ENCODE assay signal across 22 cellular contexts in genomic region chr7:35286422-35286821, GRCh38. TPM values are rescaled to one million over a fixed set of nuclear protein-coding genes. Genes with fewer than 3 reads are reported as not detected.
DNase-seq lines count a peak whose midpoint lies in the region; ATAC-seq and TF ChIP-seq lines count a peak whose summit lies in the region.
"Had no signal": no experiment of that assay in that cellular context is flagged by ENCODE, and none has a peak within 500 bp of the region (broad histone marks: within the 10 kb centered on the region; RNA-seq: fewer than 3 reads in every experiment).

No MANE protein-coding gene starts in this region.

- H3K27me3 ChIP-seq in right cardiac atrium (ENCODE audit: control insufficient read depth, insufficient read depth), result no peaks in the 10 kb centered on the region
- H3K27me3 ChIP-seq: cardiac muscle cell, right atrium auricular region, SJSA1 had no signal

- DNase-seq in H4 (ENCODE audit: low spot score) (peak; percentile 47), SK-N-DZ (ENCODE audit: low spot score) (peak; percentile 29), fibroblast of pulmonary artery (ENCODE audit: low read depth) (peak; percentile 54), skeletal muscle cell (ENCODE audit: low read depth) (peak; percentile 20), right cardiac atrium (no peak), endothelial cell (ENCODE audit: low spot score) (no peak)
- DNase-seq: activated CD4-positive, alpha-beta T cell treated with anti-CD3 and anti-CD28 coated beads for 36 hours; activated naive CD8-positive, alpha-beta T cell treated with anti-CD3 and anti-CD28 coated beads, Interleukin-2, amount 10 ng/mL, durations not matched to agents 7 days and 5 days; dermis blood vessel endothelial cell; left ventricle myocardium inferior; NCI-H1092; NCI-H2107; NCI-H748 treated with DMSO at 0.1 percent for 48 hours had no signal

- H3K27ac ChIP-seq in right cardiac atrium (ENCODE audit: low read length), result no peak overlapping the region
- H3K27ac ChIP-seq: cardiac muscle cell, epithelial cell of prostate, left ventricle myocardium inferior, right atrium auricular region, SJSA1, thoracic aorta had no signal

- intact Hi-C loops in right cardiac atrium (cut with DNase I), result loop anchor here in 1 of 4 donors (10.0 kb wide), 1 partner anchor 88 kb away; no protein-coding TSS in a partner anchor

- no peaks in the 10 kb centered on the region for H3K4me1 ChIP-seq in right cardiac atrium (ENCODE audit: control insufficient read depth, insufficient read depth, low read length)
- H3K4me1 ChIP-seq: SJSA1 had no signal

- no peak overlapping the region for H3K4me3 Mint-ChIP-seq in endothelial cell (ENCODE audit: unreplicated experiment)
- H3K4me3 Mint-ChIP-seq: activated CD4-positive, alpha-beta T cell treated with anti-CD3 and anti-CD28 coated beads for 36 hours; activated naive CD8-positive, alpha-beta T cell treated with anti-CD3 and anti-CD28 coated beads, Interleukin-2, amount 10 ng/mL, durations not matched to agents 7 days and 5 days; stimulated activated memory B cell treated with anti-CD40 and anti-IgM and Interleukin-4, amounts not matched to agents 10 μg/mL and 1 μg/mL and 100 μg/mL, for 72 hours had no signal

- no peaks in the 10 kb centered on the region for H3K27me3 Mint-ChIP-seq in endothelial cell (ENCODE audit: unreplicated experiment)
- H3K27me3 Mint-ChIP-seq: activated naive CD8-positive, alpha-beta T cell treated with anti-CD3 and anti-CD28 coated beads, Interleukin-2, amount 10 ng/mL, durations not matched to agents 7 days and 5 days had no signal

- no peaks in the 10 kb centered on the region for H3K36me3 Mint-ChIP-seq in endothelial cell (ENCODE audit: low read depth, unreplicated experiment)
- H3K36me3 Mint-ChIP-seq: activated naive CD8-positive, alpha-beta T cell treated with anti-CD3 and anti-CD28 coated beads, Interleukin-2, amount 10 ng/mL, durations not matched to agents 7 days and 5 days; stimulated activated memory B cell treated with anti-CD40 and anti-IgM and Interleukin-4, amounts not matched to agents 10 μg/mL and 1 μg/mL and 100 μg/mL, for 72 hours had no signal

- H3K27ac Mint-ChIP-seq in endothelial cell (ENCODE audit: unreplicated experiment), result no peak overlapping the region
- H3K27ac Mint-ChIP-seq: activated CD4-positive, alpha-beta T cell treated with anti-CD3 and anti-CD28 coated beads for 36 hours; activated naive CD8-positive, alpha-beta T cell treated with anti-CD3 and anti-CD28 coated beads, Interleukin-2, amount 10 ng/mL, durations not matched to agents 7 days and 5 days; stimulated activated memory B cell treated with anti-CD40 and anti-IgM and Interleukin-4, amounts not matched to agents 10 μg/mL and 1 μg/mL and 100 μg/mL, for 72 hours had no signal

- H3K9me3 ChIP-seq in right cardiac atrium (ENCODE audit: control insufficient read depth, low read length), result no peaks in the 10 kb centered on the region
- H3K9me3 ChIP-seq: left ventricle myocardium inferior, right atrium auricular region, SJSA1, thoracic aorta had no signal

- H3K4me1 Mint-ChIP-seq in endothelial cell (ENCODE audit: unreplicated experiment), result no peaks in the 10 kb centered on the region
- H3K4me1 Mint-ChIP-seq: activated CD4-positive, alpha-beta T cell treated with anti-CD3 and anti-CD28 coated beads for 36 hours; activated naive CD8-positive, alpha-beta T cell treated with anti-CD3 and anti-CD28 coated beads, Interleukin-2, amount 10 ng/mL, durations not matched to agents 7 days and 5 days; stimulated activated memory B cell treated with anti-CD40 and anti-IgM and Interleukin-4, amounts not matched to agents 10 μg/mL and 1 μg/mL and 100 μg/mL, for 72 hours had no signal

- H3K9me3 Mint-ChIP-seq in endothelial cell (ENCODE audit: unreplicated experiment), result no peaks in the 10 kb centered on the region
- H3K9me3 Mint-ChIP-seq: stimulated activated memory B cell treated with anti-CD40 and anti-IgM and Interleukin-4, amounts not matched to agents 10 μg/mL and 1 μg/mL and 100 μg/mL, for 72 hours had no signal

- no peak for ATAC-seq in GM18517 (IDR thresholded peaks at IDR 0.05; ENCODE audit: unreplicated experiment)
- no peak for ATAC-seq in right cardiac atrium
- ATAC-seq: activated CD4-positive, alpha-beta T cell treated with anti-CD3 and anti-CD28 coated beads for 36 hours; stimulated activated memory B cell treated with anti-CD40 and anti-IgM and Interleukin-4, amounts not matched to agents 10 μg/mL and 1 μg/mL and 100 μg/mL, for 72 hours had no signal

- TF ChIP-seq CTCF in fibroblast of pulmonary artery (IDR thresholded peaks at IDR 0.05; ENCODE audit: low read length, missing control alignments) (no peak), endothelial cell (IDR thresholded peaks at IDR 0.05; ENCODE audit: unreplicated experiment) (no peak)

- H3K4me3 ChIP-seq in fibroblast of pulmonary artery (replicated peaks; ENCODE audit: low read depth, low read length), result no peak overlapping the region
- no peak overlapping the region for H3K4me3 ChIP-seq in skeletal muscle cell (ENCODE audit: low read depth, low read length)
- no peak overlapping the region for H3K4me3 ChIP-seq in right cardiac atrium (ENCODE audit: low read length)
- H3K4me3 ChIP-seq: cardiac muscle cell, left ventricle myocardium inferior, right atrium auricular region, SJSA1, thoracic aorta had no signal

RNA-seq across cellular contexts. Expression of gene TBX20, which starts 32.5 kb away (rescaled TPM):
- total RNA-seq in H4 (2014; rRNA removed; shearing (Covaris generic)), result 1.5 and 2.3 TPM in 2 replicates
- 10.1 and 14.7 TPM in 2 replicates for polyA plus RNA-seq in SK-N-DZ (2014; cell fraction: cytosol; rRNA removed)
- 8.0 and 15.2 TPM in 2 replicates for polyA plus RNA-seq in SK-N-DZ (2014; cell fraction: nucleus; rRNA removed)
- total RNA-seq in right cardiac atrium (100 to 1,000 TPM; 180 to 254 (median 236) TPM), endothelial cell (ENCODE audit: unreplicated experiment) (0.36 TPM)
- 14.8 TPM for polyA plus RNA-seq in right cardiac atrium
- total RNA-seq: dermis blood vessel endothelial cell, glomerular endothelial cell, HT-29 had no signal

Comparison
In these comparisons a context has a peak if more than half of its experiments do, and no peak if none do; other contexts are left out.
1. DNase-seq: peak in H4 (single experiment), SK-N-DZ (single experiment), fibroblast of pulmonary artery (single experiment) and skeletal muscle cell (single experiment); none in right cardiac atrium (0 of 3) and endothelial cell (single experiment).
2. RNA of gene TBX20, which starts 32.5 kb away (total RNA-seq): 180 to 254 TPM in right cardiac atrium; 1.5 to 2.3 TPM in H4 and 0.36 TPM in endothelial cell (single experiment); every median in the first group is over 10 times any median in the second.